ENCODE assay signal across 1 cellular context in the genomic region with DNA sequence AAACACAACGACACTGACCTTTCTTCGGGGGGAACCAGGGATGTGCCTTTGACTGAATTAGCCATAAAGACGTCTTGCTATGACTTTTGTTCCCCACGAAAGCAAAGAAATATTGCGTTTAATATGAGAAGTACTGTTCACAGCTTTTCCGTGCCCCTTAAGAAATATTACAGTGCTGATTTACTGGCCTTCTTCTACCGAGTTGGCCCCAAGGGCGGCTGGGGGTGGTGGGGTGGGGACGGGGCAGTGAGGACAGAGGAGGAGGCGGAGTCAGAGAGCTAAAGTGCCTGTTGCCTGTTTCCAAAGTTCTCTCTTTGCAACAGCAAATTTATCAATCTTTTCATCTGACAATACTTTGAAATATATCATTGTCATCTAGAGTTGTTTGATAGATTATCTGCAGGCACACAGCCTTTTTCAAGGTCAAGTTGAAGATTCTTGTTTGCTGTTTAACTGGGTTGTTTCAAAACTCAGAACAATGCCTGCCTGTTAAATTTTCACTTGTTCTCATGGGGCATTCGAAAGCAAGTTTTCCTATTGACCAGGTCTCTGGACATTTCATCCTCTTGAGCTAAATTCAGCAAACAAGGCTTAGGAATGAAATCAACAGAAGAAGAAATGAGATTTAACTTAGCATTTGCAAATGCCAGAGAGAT.
A peak's percentile ranks its signal among the peaks of the same experiment; 100 is the strongest.
TF ChIP-seq lines count a peak whose summit lies in the region.

No MANE protein-coding gene starts in this region.

TF ChIP-seq in HepG2, 621 proteins besides CTCF, POLR2A, EP300 and RAD21 (continued from another document):
- TF ChIP-seq, protein P1, sequence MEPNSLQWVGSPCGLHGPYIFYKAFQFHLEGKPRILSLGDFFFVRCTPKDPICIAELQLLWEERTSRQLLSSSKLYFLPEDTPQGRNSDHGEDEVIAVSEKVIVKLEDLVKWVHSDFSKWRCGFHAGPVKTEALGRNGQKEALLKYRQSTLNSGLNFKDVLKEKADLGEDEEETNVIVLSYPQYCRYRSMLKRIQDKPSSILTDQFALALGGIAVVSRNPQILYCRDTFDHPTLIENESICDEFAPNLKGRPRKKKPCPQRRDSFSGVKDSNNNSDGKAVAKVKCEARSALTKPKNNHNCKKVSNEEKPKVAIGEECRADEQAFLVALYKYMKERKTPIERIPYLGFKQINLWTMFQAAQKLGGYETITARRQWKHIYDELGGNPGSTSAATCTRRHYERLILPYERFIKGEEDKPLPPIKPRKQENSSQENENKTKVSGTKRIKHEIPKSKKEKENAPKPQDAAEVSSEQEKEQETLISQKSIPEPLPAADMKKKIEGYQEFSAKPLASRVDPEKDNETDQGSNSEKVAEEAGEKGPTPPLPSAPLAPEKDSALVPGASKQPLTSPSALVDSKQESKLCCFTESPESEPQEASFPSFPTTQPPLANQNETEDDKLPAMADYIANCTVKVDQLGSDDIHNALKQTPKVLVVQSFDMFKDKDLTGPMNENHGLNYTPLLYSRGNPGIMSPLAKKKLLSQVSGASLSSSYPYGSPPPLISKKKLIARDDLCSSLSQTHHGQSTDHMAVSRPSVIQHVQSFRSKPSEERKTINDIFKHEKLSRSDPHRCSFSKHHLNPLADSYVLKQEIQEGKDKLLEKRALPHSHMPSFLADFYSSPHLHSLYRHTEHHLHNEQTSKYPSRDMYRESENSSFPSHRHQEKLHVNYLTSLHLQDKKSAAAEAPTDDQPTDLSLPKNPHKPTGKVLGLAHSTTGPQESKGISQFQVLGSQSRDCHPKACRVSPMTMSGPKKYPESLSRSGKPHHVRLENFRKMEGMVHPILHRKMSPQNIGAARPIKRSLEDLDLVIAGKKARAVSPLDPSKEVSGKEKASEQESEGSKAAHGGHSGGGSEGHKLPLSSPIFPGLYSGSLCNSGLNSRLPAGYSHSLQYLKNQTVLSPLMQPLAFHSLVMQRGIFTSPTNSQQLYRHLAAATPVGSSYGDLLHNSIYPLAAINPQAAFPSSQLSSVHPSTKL (CRISPR knock-in tag; IDR thresholded peaks at IDR 0.05) = peak; percentile 56
- peak; percentile 44; the same call in 1 of the 2 replicates for TF ChIP-seq SOX13 (IDR thresholded peaks at IDR 0.05)
- peak in 1 of 2 experiments; percentile 93; a peak in 2 of 4 replicates for TF ChIP-seq SOX13 (CRISPR knock-in tag; conservative IDR thresholded peaks at IDR 0.05 in 1 of 2, IDR thresholded peaks at IDR 0.05 in 1 of 2)
- TF ChIP-seq ZNF24 (IDR thresholded peaks at IDR 0.05) = no peak
- peak; percentile 57 for TF ChIP-seq GATAD2A (CRISPR knock-in tag; IDR thresholded peaks at IDR 0.05)
- TF ChIP-seq BCL6 (CRISPR knock-in tag; IDR thresholded peaks at IDR 0.05) = peak; percentile 60
- no peak for TF ChIP-seq SOX6 (IDR thresholded peaks at IDR 0.05)
- peak; percentile 87 for TF ChIP-seq SOX6 (CRISPR knock-in tag; IDR thresholded peaks at IDR 0.05)
- peak; percentile 79; the same call in 1 of the 2 replicates for TF ChIP-seq SOX5 (CRISPR knock-in tag; IDR thresholded peaks at IDR 0.05; ENCODE audit: borderline replicate concordance)
- peak; percentile 32; the same call in 1 of the 2 replicates for TF ChIP-seq HMG20A (CRISPR knock-in tag; IDR thresholded peaks at IDR 0.05; ENCODE audit: borderline replicate concordance)
- no peak for TF ChIP-seq MED1 (CRISPR knock-in tag; IDR thresholded peaks at IDR 0.05)
- no peak for TF ChIP-seq MEF2D (CRISPR knock-in tag; IDR thresholded peaks at IDR 0.05)
- no peak for TF ChIP-seq PHF8 (CRISPR knock-in tag; IDR thresholded peaks at IDR 0.05)
- no peak for TF ChIP-seq DR1 (CRISPR knock-in tag; IDR thresholded peaks at IDR 0.05)
- TF ChIP-seq TMF1 (CRISPR knock-in tag; IDR thresholded peaks at IDR 0.05; ENCODE audit: low read depth) = no peak
- TF ChIP-seq, protein P2, sequence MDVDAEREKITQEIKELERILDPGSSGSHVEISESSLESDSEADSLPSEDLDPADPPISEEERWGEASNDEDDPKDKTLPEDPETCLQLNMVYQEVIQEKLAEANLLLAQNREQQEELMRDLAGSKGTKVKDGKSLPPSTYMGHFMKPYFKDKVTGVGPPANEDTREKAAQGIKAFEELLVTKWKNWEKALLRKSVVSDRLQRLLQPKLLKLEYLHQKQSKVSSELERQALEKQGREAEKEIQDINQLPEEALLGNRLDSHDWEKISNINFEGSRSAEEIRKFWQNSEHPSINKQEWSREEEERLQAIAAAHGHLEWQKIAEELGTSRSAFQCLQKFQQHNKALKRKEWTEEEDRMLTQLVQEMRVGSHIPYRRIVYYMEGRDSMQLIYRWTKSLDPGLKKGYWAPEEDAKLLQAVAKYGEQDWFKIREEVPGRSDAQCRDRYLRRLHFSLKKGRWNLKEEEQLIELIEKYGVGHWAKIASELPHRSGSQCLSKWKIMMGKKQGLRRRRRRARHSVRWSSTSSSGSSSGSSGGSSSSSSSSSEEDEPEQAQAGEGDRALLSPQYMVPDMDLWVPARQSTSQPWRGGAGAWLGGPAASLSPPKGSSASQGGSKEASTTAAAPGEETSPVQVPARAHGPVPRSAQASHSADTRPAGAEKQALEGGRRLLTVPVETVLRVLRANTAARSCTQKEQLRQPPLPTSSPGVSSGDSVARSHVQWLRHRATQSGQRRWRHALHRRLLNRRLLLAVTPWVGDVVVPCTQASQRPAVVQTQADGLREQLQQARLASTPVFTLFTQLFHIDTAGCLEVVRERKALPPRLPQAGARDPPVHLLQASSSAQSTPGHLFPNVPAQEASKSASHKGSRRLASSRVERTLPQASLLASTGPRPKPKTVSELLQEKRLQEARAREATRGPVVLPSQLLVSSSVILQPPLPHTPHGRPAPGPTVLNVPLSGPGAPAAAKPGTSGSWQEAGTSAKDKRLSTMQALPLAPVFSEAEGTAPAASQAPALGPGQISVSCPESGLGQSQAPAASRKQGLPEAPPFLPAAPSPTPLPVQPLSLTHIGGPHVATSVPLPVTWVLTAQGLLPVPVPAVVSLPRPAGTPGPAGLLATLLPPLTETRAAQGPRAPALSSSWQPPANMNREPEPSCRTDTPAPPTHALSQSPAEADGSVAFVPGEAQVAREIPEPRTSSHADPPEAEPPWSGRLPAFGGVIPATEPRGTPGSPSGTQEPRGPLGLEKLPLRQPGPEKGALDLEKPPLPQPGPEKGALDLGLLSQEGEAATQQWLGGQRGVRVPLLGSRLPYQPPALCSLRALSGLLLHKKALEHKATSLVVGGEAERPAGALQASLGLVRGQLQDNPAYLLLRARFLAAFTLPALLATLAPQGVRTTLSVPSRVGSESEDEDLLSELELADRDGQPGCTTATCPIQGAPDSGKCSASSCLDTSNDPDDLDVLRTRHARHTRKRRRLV (CRISPR knock-in tag; IDR thresholded peaks at IDR 0.05) = no peak
TF ChIP-seq in HepG2: peak in this region for 7.
